ENCODE assay signal across 25 cellular contexts in the genomic region with DNA sequence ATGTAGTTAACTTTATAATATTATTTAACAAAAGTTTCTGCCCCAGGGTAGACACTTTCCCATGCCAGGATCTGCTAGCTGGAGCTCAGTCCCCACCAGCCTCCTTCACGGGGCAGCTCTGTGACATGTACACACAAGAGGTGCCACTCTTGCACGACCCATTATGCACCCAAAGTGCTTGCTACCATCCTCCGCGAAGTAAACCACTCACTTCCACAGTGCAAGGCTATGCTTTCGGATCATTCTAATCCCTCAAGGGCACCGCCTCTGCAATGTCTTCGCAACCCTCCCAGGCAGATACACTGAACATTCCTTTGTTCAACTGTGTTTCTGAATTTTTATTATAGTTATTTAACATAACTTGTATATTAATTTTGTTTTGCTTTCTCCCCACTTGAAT.
"Had no signal": no experiment of that assay in that cellular context is flagged by ENCODE, and none has a peak within 500 bp of the region (broad histone marks: within the 10 kb centered on the region; RNA-seq: fewer than 3 reads in every experiment).

No MANE protein-coding gene starts in this region.

- H3K9me3 Mint-ChIP-seq: naive thymus-derived CD4-positive, alpha-beta T cell; natural killer cell treated with Interleukin-12 subunit alpha and Interleukin-12 subunit beta and Interleukin-15 and Interleukin-18, amount 100 ng/mL, for 72 hours; stimulated activated memory B cell treated with anti-CD40 and anti-IgM and Interleukin-4, amounts not matched to agents 10 μg/mL and 1 μg/mL and 100 μg/mL, for 72 hours; stimulated activated naive CD8-positive, alpha-beta T cell treated with anti-CD3 and anti-CD28 coated beads, Interleukin-15, amount 100 ng/mL, for 72 hours; type B pancreatic cell had no signal

- H3K36me3 ChIP-seq: left ventricle myocardium inferior, ovary, right atrium auricular region, right lobe of liver, tibial nerve, uterus had no signal

- H3K4me1 ChIP-seq: left ventricle myocardium inferior, right atrium auricular region, right lobe of liver, tibial nerve, uterus had no signal

- H3K9me3 ChIP-seq: left ventricle myocardium inferior, mucosa of descending colon, ovary, right atrium auricular region, right lobe of liver, tibial nerve, uterus had no signal

- H3K27me3 Mint-ChIP-seq: naive thymus-derived CD4-positive, alpha-beta T cell; natural killer cell treated with Interleukin-12 subunit alpha and Interleukin-12 subunit beta and Interleukin-15 and Interleukin-18, amount 100 ng/mL, for 72 hours; progenitor cell of endocrine pancreas; stimulated activated memory B cell treated with anti-CD40 and anti-IgM and Interleukin-4, amounts not matched to agents 10 μg/mL and 1 μg/mL and 100 μg/mL, for 72 hours; stimulated activated naive CD8-positive, alpha-beta T cell treated with anti-CD3 and anti-CD28 coated beads, Interleukin-15, amount 100 ng/mL, for 72 hours; type B pancreatic cell had no signal

- H3K36me3 Mint-ChIP-seq: natural killer cell treated with Interleukin-12 subunit alpha and Interleukin-12 subunit beta and Interleukin-15 and Interleukin-18, amount 100 ng/mL, for 72 hours; type B pancreatic cell had no signal

- H3K27ac ChIP-seq: hepatocyte, left ventricle myocardium inferior, ovary, right atrium auricular region, right lobe of liver, tibial nerve, uterus had no signal

- H3K4me1 Mint-ChIP-seq: naive thymus-derived CD4-positive, alpha-beta T cell; stimulated activated memory B cell treated with anti-CD40 and anti-IgM and Interleukin-4, amounts not matched to agents 10 μg/mL and 1 μg/mL and 100 μg/mL, for 72 hours; stimulated activated naive CD8-positive, alpha-beta T cell treated with anti-CD3 and anti-CD28 coated beads, Interleukin-15, amount 100 ng/mL, for 72 hours had no signal

- H3K27ac Mint-ChIP-seq: naive thymus-derived CD4-positive, alpha-beta T cell; natural killer cell treated with Interleukin-12 subunit alpha and Interleukin-12 subunit beta and Interleukin-15 and Interleukin-18, amount 100 ng/mL, for 72 hours; progenitor cell of endocrine pancreas; stimulated activated memory B cell treated with anti-CD40 and anti-IgM and Interleukin-4, amounts not matched to agents 10 μg/mL and 1 μg/mL and 100 μg/mL, for 72 hours; stimulated activated naive CD8-positive, alpha-beta T cell treated with anti-CD3 and anti-CD28 coated beads, Interleukin-15, amount 100 ng/mL, for 72 hours; type B pancreatic cell had no signal

- H3K4me3 ChIP-seq: hepatocyte, left ventricle myocardium inferior, lung, mucosa of descending colon, ovary, right atrium auricular region, right lobe of liver, smooth muscle cell, tibial nerve, uterus had no signal

- H3K27me3 ChIP-seq: hepatocyte, ovary, right atrium auricular region, right lobe of liver, tibial nerve, uterus had no signal

- DNase-seq: kidney; left colon; left ventricle myocardium inferior; midbrain; mucosa of descending colon; naive thymus-derived CD4-positive, alpha-beta T cell; ovary; right lobe of liver; stimulated activated CD4-positive, alpha-beta T cell treated with anti-CD3 and anti-CD28 coated beads, Interleukin-1b, Interleukin-23, amount 100 ng/mL, for 48 hours; stimulated activated CD4-positive, alpha-beta T cell treated with anti-CD3 and anti-CD28 coated beads, Interleukin-2, amount 100 ng/mL, for 48 hours; stimulated activated CD4-positive, alpha-beta T cell treated with anti-CD3 and anti-CD28 coated beads, Interleukin-4, amount 100 ng/mL, for 4 hours; stimulated activated CD8-positive, alpha-beta memory T cell treated with anti-CD3 and anti-CD28 coated beads, Interleukin-4, amount 100 ng/mL, for 48 hours; stimulated activated naive CD4-positive, alpha-beta T cell treated with Interleukin-2 at 50 U/mL for 16 hours; stimulated activated naive CD8-positive, alpha-beta T cell treated with anti-CD3 and anti-CD28 coated beads, Interleukin-15, amount 100 ng/mL, for 72 hours; substantia nigra; uterus had no signal

- ATAC-seq: left colon; mucosa of descending colon; naive thymus-derived CD4-positive, alpha-beta T cell; natural killer cell treated with Interleukin-12 subunit alpha and Interleukin-12 subunit beta and Interleukin-15 and Interleukin-18, amount 100 ng/mL, for 72 hours; right lobe of liver; stimulated activated memory B cell treated with anti-CD40 and anti-IgM and Interleukin-4, amounts not matched to agents 10 μg/mL and 1 μg/mL and 100 μg/mL, for 72 hours; stimulated activated naive CD8-positive, alpha-beta T cell treated with anti-CD3 and anti-CD28 coated beads, Interleukin-15, amount 100 ng/mL, for 72 hours had no signal

- H3K4me3 Mint-ChIP-seq: naive thymus-derived CD4-positive, alpha-beta T cell; natural killer cell treated with Interleukin-12 subunit alpha and Interleukin-12 subunit beta and Interleukin-15 and Interleukin-18, amount 100 ng/mL, for 72 hours; stimulated activated memory B cell treated with anti-CD40 and anti-IgM and Interleukin-4, amounts not matched to agents 10 μg/mL and 1 μg/mL and 100 μg/mL, for 72 hours; stimulated activated naive CD8-positive, alpha-beta T cell treated with anti-CD3 and anti-CD28 coated beads, Interleukin-15, amount 100 ng/mL, for 72 hours; type B pancreatic cell had no signal
